ENCODE assay signal across 20 cellular contexts in genomic region chr17:37106049-37106448, GRCh38.
"Had no signal": no experiment of that assay in that cellular context is flagged by ENCODE, and none has a peak within 500 bp of the region (broad histone marks: within the 10 kb centered on the region; RNA-seq: fewer than 3 reads in every experiment).

No MANE protein-coding gene starts in this region.

- H3K27ac ChIP-seq: body of pancreas, foreskin keratinocyte, spleen, testis had no signal

- H3K4me1 ChIP-seq: foreskin keratinocyte had no signal

- H3K27ac Mint-ChIP-seq: activated naive CD4-positive, alpha-beta T cell treated with anti-CD3 and anti-CD28 coated beads, Interleukin-2, amount 50 U/mL, for 72 hours; activated T-helper 1 cell treated with anti-CD3 and anti-CD28 coated beads, Interleukin-12 subunit alpha, Interleukin-12 subunit beta, Interleukin-2, Interleukin-4 antibody, amounts not matched to agents 30 ng/mL and 10 ng/mL and 1 ng/mL, durations not matched to agents 14 hours and 24 hours and 36 hours; natural killer cell treated with Interleukin-12 subunit alpha and Interleukin-12 subunit beta and Interleukin-15 and Interleukin-18, amount 100 ng/mL, for 72 hours; stimulated activated memory B cell treated with anti-CD40 and anti-IgM and Interleukin-4, amounts not matched to agents 10 μg/mL and 1 μg/mL and 100 μg/mL, for 72 hours; type B pancreatic cell had no signal

- ATAC-seq: activated naive CD4-positive, alpha-beta T cell treated with anti-CD3 and anti-CD28 coated beads, Interleukin-2, amount 50 U/mL, for 72 hours; body of pancreas; foreskin keratinocyte; natural killer cell treated with Interleukin-12 subunit alpha and Interleukin-12 subunit beta and Interleukin-15 and Interleukin-18, amount 100 ng/mL, for 72 hours; stimulated activated memory B cell treated with anti-CD40 and anti-IgM and Interleukin-4, amounts not matched to agents 10 μg/mL and 1 μg/mL and 100 μg/mL, for 72 hours had no signal

- H3K9me3 Mint-ChIP-seq: activated naive CD4-positive, alpha-beta T cell treated with anti-CD3 and anti-CD28 coated beads, Interleukin-2, amount 50 U/mL, for 72 hours; activated T-helper 1 cell treated with anti-CD3 and anti-CD28 coated beads, Interleukin-12 subunit alpha, Interleukin-12 subunit beta, Interleukin-2, Interleukin-4 antibody, amounts not matched to agents 30 ng/mL and 10 ng/mL and 1 ng/mL, durations not matched to agents 14 hours and 24 hours and 36 hours; mesothelial cell of epicardium; natural killer cell treated with Interleukin-12 subunit alpha and Interleukin-12 subunit beta and Interleukin-15 and Interleukin-18, amount 100 ng/mL, for 72 hours; stimulated activated memory B cell treated with anti-CD40 and anti-IgM and Interleukin-4, amounts not matched to agents 10 μg/mL and 1 μg/mL and 100 μg/mL, for 72 hours; type B pancreatic cell had no signal

- H3K4me1 Mint-ChIP-seq: stimulated activated memory B cell treated with anti-CD40 and anti-IgM and Interleukin-4, amounts not matched to agents 10 μg/mL and 1 μg/mL and 100 μg/mL, for 72 hours had no signal

- H3K4me3 ChIP-seq: body of pancreas, dorsolateral prefrontal cortex, lung, spleen, testis had no signal

- H3K27me3 ChIP-seq: body of pancreas, dorsolateral prefrontal cortex, foreskin keratinocyte, spleen, testis had no signal

- H3K27me3 Mint-ChIP-seq: natural killer cell treated with Interleukin-12 subunit alpha and Interleukin-12 subunit beta and Interleukin-15 and Interleukin-18, amount 100 ng/mL, for 72 hours; stimulated activated memory B cell treated with anti-CD40 and anti-IgM and Interleukin-4, amounts not matched to agents 10 μg/mL and 1 μg/mL and 100 μg/mL, for 72 hours; type B pancreatic cell had no signal

- H3K9me3 ChIP-seq: body of pancreas, spleen, testis had no signal

- DNase-seq: activated CD4-positive, alpha-beta T cell treated with anti-CD3 and anti-CD28 coated beads for 1 hour; activated gamma-delta T cell treated with Interleukin-2 at 50 U/mL for 16 hours; amniotic stem cell; body of pancreas; central memory CD4-positive, alpha-beta T cell; dorsolateral prefrontal cortex; foreskin keratinocyte; hippocampal formation; nucleus accumbens; spleen; stimulated activated CD4-positive, alpha-beta T cell treated with anti-CD3 and anti-CD28 coated beads, Interleukin-4, amount 100 ng/mL, for 4 hours; T-helper 9 cell; testis had no signal

- H3K4me3 Mint-ChIP-seq: activated T-helper 1 cell treated with anti-CD3 and anti-CD28 coated beads, Interleukin-12 subunit alpha, Interleukin-12 subunit beta, Interleukin-2, Interleukin-4 antibody, amounts not matched to agents 30 ng/mL and 10 ng/mL and 1 ng/mL, durations not matched to agents 14 hours and 24 hours and 36 hours; mesothelial cell of epicardium; natural killer cell treated with Interleukin-12 subunit alpha and Interleukin-12 subunit beta and Interleukin-15 and Interleukin-18, amount 100 ng/mL, for 72 hours; stimulated activated memory B cell treated with anti-CD40 and anti-IgM and Interleukin-4, amounts not matched to agents 10 μg/mL and 1 μg/mL and 100 μg/mL, for 72 hours; type B pancreatic cell had no signal
